Comparison of ENCODE assay signal across 9 cellular contexts in the genomic region with DNA sequence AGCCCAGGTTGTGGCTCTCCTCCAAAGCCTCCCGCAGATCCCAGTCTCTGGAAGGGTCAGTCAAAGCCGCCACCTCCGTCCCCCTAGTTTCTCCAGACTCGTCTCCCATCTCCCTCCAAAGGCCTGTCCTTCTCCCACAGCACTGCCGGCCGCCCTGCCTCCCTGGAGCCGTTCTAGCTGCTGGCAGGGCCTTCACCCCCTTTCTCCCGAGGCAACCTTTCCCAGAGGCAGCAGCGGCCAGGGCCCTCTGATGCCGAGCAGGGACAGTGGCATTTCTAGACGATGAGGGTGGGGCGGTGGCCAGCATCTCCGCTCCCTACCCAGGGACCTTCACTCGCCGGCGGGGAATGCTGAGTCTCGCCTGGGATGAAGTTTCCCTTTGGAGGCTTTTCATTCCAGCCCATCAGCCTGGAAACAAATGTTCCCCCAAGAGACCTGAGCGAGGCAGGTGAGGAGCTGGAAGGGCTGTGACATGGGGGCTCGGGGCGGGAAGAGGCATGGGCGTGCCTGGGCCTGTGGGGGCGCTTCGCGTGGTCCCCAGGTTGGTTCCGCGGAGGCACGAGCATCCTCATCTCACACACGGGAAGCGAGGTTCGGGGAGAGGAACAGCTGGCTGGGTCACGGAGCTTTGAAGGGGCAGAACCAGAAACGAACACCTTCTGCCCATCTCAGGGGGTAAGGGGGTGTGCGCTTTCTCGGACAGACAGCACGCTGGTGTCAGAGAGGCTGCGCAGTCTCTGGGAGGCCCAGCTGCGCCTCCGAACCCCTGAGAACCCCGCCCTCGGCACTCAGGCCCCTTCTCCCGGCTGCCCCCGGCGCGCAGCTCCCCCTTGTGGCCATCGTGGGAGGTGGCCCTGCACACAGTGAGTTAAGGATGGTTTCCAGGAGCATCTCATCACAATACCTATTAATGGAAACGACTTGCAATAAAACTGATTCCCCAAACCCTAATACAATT.
A peak's percentile ranks its signal among the peaks of the same experiment; 100 is the strongest.
DNase-seq lines count a peak whose midpoint lies in the region; ATAC-seq and TF ChIP-seq lines count a peak whose summit lies in the region.
"Had no signal": no experiment of that assay in that cellular context is flagged by ENCODE, and none has a peak within 500 bp of the region (broad histone marks: within the 10 kb centered on the region; RNA-seq: fewer than 3 reads in every experiment).

No MANE protein-coding gene starts in this region.

- POLR2A ChIA-PET in RWPE1 (lab: Yijun Ruan, JAX; ENCODE audit: low non-redundant PET): no interaction called here

- peak; percentile 57 for DNase-seq in GM13976 (ENCODE audit: low spot score)
- DNase-seq in RWPE1 (ENCODE audit: low spot score): no peak
- peak; percentile 73 for DNase-seq in ecto neural progenitor cell (ENCODE audit: low spot score)
- peak; percentile 13 to 32 (median 32) for DNase-seq in stimulated activated CD4-positive, alpha-beta T cell treated with anti-CD3 and anti-CD28 coated beads, Interleukin-12 subunit alpha, Interleukin-12 subunit beta, amount 100 ng/mL, for 48 hours (ENCODE audit: low read depth in 2 of 3, low spot score in 1 of 3)
- no peak for DNase-seq in GF-D8 (lab: John Stamatoyannopoulos, UW)
- no peak for DNase-seq in NCI-H1105 (lab: John Stamatoyannopoulos, UW)
- no peak for DNase-seq in COR-L47 (lab: John Stamatoyannopoulos, UW)
- DNase-seq: NCI-H1092 treated with DMSO at 0.1 percent for 48 hours had no signal

- no peak overlapping the region for H3K27ac ChIP-seq in RWPE1

- ATAC-seq in HG02970 (IDR thresholded peaks at IDR 0.05; ENCODE audit: low FRiP score, unreplicated experiment): no peak

- TF ChIP-seq CTCF in GM13976 (IDR thresholded peaks at IDR 0.05; ENCODE audit: borderline replicate concordance, control extremely low read depth, extremely low read depth, insufficient read depth, missing control alignments) (peak; percentile 37), RWPE1 (conservative IDR thresholded peaks at IDR 0.05; ENCODE audit: low read depth) (peak; percentile 68)

- CTCF ChIA-PET in RWPE1 (lab: Yijun Ruan, JAX): interaction anchor here (0.5 to 2.0 kb wide), 7 partner anchors 14 to 443 kb away, joined by 3 to 11 read pairs (median 4); no protein-coding TSS in a partner anchor

- in situ Hi-C loops in GM13976 (cut with MboI; ENCODE audit: low sequenced_read_pairs, unreplicated experiment): no loop called here

Comparison
In these comparisons a context has a peak if more than half of its experiments do, and no peak if none do; other contexts are left out.
1. DNase-seq: peak in GM13976 (single experiment), ecto neural progenitor cell (single experiment) and stimulated activated CD4-positive, alpha-beta T cell treated with anti-CD3 and anti-CD28 coated beads, Interleukin-12 subunit alpha, Interleukin-12 subunit beta, amount 100 ng/mL, for 48 hours (3 of 3); none in RWPE1 (single experiment), GF-D8 (single experiment), NCI-H1105 (single experiment) and COR-L47 (single experiment).